ENCODE assay signal across 11 cellular contexts in the genomic region with DNA sequence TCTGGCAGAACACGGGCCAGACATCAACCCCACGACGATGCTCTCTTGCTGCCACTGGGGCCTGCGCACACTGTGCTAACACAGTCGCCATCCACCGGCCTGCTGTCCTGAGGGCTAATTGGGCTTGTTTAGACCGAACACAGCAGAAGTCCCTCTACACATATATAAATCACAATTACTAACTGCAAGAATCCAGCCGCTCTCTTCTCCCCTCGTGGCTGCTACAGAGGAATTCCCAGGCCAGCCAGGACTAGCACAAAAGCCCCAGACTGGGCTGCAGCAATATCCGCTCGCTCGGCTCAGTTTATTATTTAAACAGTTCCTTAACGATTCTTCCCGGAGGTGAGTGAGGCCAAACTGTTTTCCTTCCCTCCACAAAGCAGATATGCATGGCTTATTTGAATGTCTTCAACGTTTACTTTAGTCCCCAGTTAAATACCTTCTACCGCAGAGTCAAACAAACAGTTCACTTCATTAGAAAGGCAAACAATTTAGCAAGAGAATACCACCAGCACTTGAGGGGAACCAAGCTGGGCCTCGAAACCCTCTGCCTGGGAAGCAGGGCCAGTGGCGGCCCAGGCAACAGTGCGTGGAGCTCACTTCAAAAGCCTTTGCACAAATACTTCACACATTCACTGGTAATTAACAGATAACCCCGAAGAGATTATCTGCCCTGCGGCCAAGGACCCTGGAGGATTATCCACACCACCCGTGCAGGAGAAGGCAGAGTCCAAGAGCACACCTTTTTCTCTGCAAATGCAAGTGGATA.
DNase-seq lines count a peak whose midpoint lies in the region; ATAC-seq lines count a peak whose summit lies in the region.
"Had no signal": no experiment of that assay in that cellular context is flagged by ENCODE, and none has a peak within 500 bp of the region (broad histone marks: within the 10 kb centered on the region; RNA-seq: fewer than 3 reads in every experiment).

No MANE protein-coding gene starts in this region.

- H3K36me3 ChIP-seq in HUES64 (ENCODE audit: insufficient read depth, low read length), result peaks cover 3% of the 10 kb centered on the region; the same call in 1 of the 2 replicates

- peaks cover 83% of the 10 kb centered on the region for H3K27me3 ChIP-seq in HUES64 (ENCODE audit: insufficient read depth, low read length)

- H3K27ac ChIP-seq in HUES64 (ENCODE audit: low read depth, low read length), result peak overlapping the region; percentile 92

- H3K4me1 ChIP-seq in HUES64 (ENCODE audit: insufficient read depth, low read length), result peaks cover 42% of the 10 kb centered on the region

- H3K9me3 ChIP-seq in HUES64 (ENCODE audit: insufficient read depth, low read depth, low read length), result no peaks in the 10 kb centered on the region

- no peak for ATAC-seq in GM21723 (IDR thresholded peaks at IDR 0.05; ENCODE audit: unreplicated experiment)
- ATAC-seq: GM12878 had no signal

- WGBS in HUES64, result 5% methylated on average over 22 of the region's 22 CpGs

- peak overlapping the region; percentile 8; the same call in 1 of the 2 replicates for H3K4me3 ChIP-seq in HUES64 (ENCODE audit: low read length)
- H3K4me3 ChIP-seq: GM12878 had no signal

- H3K9ac ChIP-seq in HUES64 (ENCODE audit: low read depth, low read length), result peak overlapping the region; percentile 48

- DNase-seq in brain pericyte (ENCODE audit: low read depth, low spot score), result peak; percentile 18
- peak; percentile 85 for DNase-seq in kidney glomerular epithelial cell (lab: John Stamatoyannopoulos, UW)
- DNase-seq in smooth muscle cell of the brain vasculature (ENCODE audit: low read depth, low spot score), result peak; percentile 47
- DNase-seq in NCI-H187 (lab: John Stamatoyannopoulos, UW), result no peak
- no peak for DNase-seq in GM19238 (ENCODE audit: insufficient read length, low spot score)
- DNase-seq in NCI-H1694 treated with DMSO at 0.1 percent for 48 hours (lab: John Stamatoyannopoulos, UW), result no peak
- DNase-seq: activated CD4-positive, alpha-beta T cell treated with anti-CD3 and anti-CD28 coated beads, Interleukin-2, amount 50 U/mL, for 4 hours; right cardiac atrium had no signal

Comparison
In these comparisons a context has a peak if more than half of its experiments do, and no peak if none do; other contexts are left out.
1. DNase-seq: peak in brain pericyte (single experiment), kidney glomerular epithelial cell (single experiment) and smooth muscle cell of the brain vasculature (single experiment); none in NCI-H187 (0 of 2), GM19238 (single experiment) and NCI-H1694 treated with DMSO at 0.1 percent for 48 hours (single experiment).